10 cellular contexts compared by ENCODE assay signal in the genomic region with DNA sequence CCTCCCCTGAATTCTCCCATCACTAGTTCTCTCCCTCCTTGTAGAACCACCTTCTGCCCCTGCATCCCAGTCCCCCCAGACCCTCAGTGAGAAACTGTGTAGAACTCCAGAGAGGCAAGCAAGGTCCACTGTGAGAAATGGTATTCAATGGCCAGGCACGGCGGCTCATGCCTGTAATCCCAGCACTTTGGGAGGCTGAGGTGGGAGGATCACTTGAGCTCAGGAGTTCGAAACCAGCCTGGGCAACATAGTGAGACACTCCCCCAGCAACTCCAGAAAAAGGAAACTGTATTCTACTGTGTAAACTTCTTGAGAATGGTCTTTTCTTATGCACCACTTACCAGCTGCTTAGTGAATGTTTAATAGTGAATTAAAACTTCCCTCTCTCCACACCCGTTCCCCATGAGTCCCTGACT. TPM values are rescaled to one million over a fixed set of nuclear protein-coding genes. Genes with fewer than 3 reads are reported as not detected.
DNase-seq lines count a peak whose midpoint lies in the region; ATAC-seq lines count a peak whose summit lies in the region.
"Had no signal": no experiment of that assay in that cellular context is flagged by ENCODE, and none has a peak within 500 bp of the region (broad histone marks: within the 10 kb centered on the region; RNA-seq: fewer than 3 reads in every experiment).

No MANE protein-coding gene starts in this region.

- peaks cover 3% of the 10 kb centered on the region for H3K27me3 Mint-ChIP-seq in activated naive CD4-positive, alpha-beta T cell treated with anti-CD3 and anti-CD28 coated beads for 36 hours (ENCODE audit: low read depth)
- peaks cover 42% of the 10 kb centered on the region for H3K27me3 Mint-ChIP-seq in activated naive CD4-positive, alpha-beta T cell treated with anti-CD3 and anti-CD28 coated beads, Interleukin-2, amount 10 ng/mL, durations not matched to agents 7 days and 5 days
- H3K27me3 Mint-ChIP-seq in stimulated activated naive CD8-positive, alpha-beta T cell treated with anti-CD3 and anti-CD28 coated beads, Interleukin-15, amount 100 ng/mL, for 72 hours = no peaks in the 10 kb centered on the region

- intact Hi-C loops in activated naive CD4-positive, alpha-beta T cell treated with anti-CD3 and anti-CD28 coated beads for 36 hours (cut with micrococcal nuclease) = loop anchor here (1.0 kb wide), 1 partner anchor 8 kb away; a partner anchor contains a TSS

- no peaks in the 10 kb centered on the region for H3K36me3 Mint-ChIP-seq in activated naive CD4-positive, alpha-beta T cell treated with anti-CD3 and anti-CD28 coated beads for 36 hours (ENCODE audit: low read depth)
- H3K36me3 Mint-ChIP-seq in activated naive CD4-positive, alpha-beta T cell treated with anti-CD3 and anti-CD28 coated beads, Interleukin-2, amount 10 ng/mL, durations not matched to agents 7 days and 5 days = no peaks in the 10 kb centered on the region

- H3K9me3 Mint-ChIP-seq in activated naive CD4-positive, alpha-beta T cell treated with anti-CD3 and anti-CD28 coated beads for 36 hours = peaks cover 16% of the 10 kb centered on the region
- peaks cover 17% of the 10 kb centered on the region for H3K9me3 Mint-ChIP-seq in activated naive CD4-positive, alpha-beta T cell treated with anti-CD3 and anti-CD28 coated beads, Interleukin-2, amount 10 ng/mL, durations not matched to agents 7 days and 5 days
- H3K9me3 Mint-ChIP-seq in stimulated activated naive CD8-positive, alpha-beta T cell treated with anti-CD3 and anti-CD28 coated beads, Interleukin-15, amount 100 ng/mL, for 72 hours = peaks cover 13 to 18% of the 10 kb centered on the region in 2 donors

- H3K27ac Mint-ChIP-seq in activated naive CD4-positive, alpha-beta T cell treated with anti-CD3 and anti-CD28 coated beads for 36 hours = peak overlapping the region; percentile 78
- no peak overlapping the region for H3K27ac Mint-ChIP-seq in activated naive CD4-positive, alpha-beta T cell treated with anti-CD3 and anti-CD28 coated beads, Interleukin-2, amount 10 ng/mL, durations not matched to agents 7 days and 5 days
- peak overlapping the region; percentile 22 to 57 for H3K27ac Mint-ChIP-seq in stimulated activated naive CD8-positive, alpha-beta T cell treated with anti-CD3 and anti-CD28 coated beads, Interleukin-15, amount 100 ng/mL, for 72 hours
- H3K27ac Mint-ChIP-seq: GM23338 had no signal

- peaks cover 31% of the 10 kb centered on the region for H3K4me1 Mint-ChIP-seq in activated naive CD4-positive, alpha-beta T cell treated with anti-CD3 and anti-CD28 coated beads for 36 hours (ENCODE audit: low read depth)
- H3K4me1 Mint-ChIP-seq in activated naive CD4-positive, alpha-beta T cell treated with anti-CD3 and anti-CD28 coated beads, Interleukin-2, amount 10 ng/mL, durations not matched to agents 7 days and 5 days = peaks cover 30% of the 10 kb centered on the region
- H3K4me1 Mint-ChIP-seq in stimulated activated naive CD8-positive, alpha-beta T cell treated with anti-CD3 and anti-CD28 coated beads, Interleukin-15, amount 100 ng/mL, for 72 hours = peaks cover 37% of the 10 kb centered on the region
- H3K4me1 Mint-ChIP-seq: GM23338 had no signal

- peak overlapping the region; percentile 30 for H3K4me3 Mint-ChIP-seq in activated naive CD4-positive, alpha-beta T cell treated with anti-CD3 and anti-CD28 coated beads for 36 hours
- no peak overlapping the region for H3K4me3 Mint-ChIP-seq in activated naive CD4-positive, alpha-beta T cell treated with anti-CD3 and anti-CD28 coated beads, Interleukin-2, amount 10 ng/mL, durations not matched to agents 7 days and 5 days
- H3K4me3 Mint-ChIP-seq in stimulated activated naive CD8-positive, alpha-beta T cell treated with anti-CD3 and anti-CD28 coated beads, Interleukin-15, amount 100 ng/mL, for 72 hours = peak overlapping the region; percentile 66 to 71
- H3K4me3 Mint-ChIP-seq: GM23338 had no signal

- no peak for DNase-seq in activated naive CD4-positive, alpha-beta T cell treated with anti-CD3 and anti-CD28 coated beads for 36 hours
- DNase-seq in activated naive CD4-positive, alpha-beta T cell treated with anti-CD3 and anti-CD28 coated beads, Interleukin-2, amount 10 ng/mL, durations not matched to agents 7 days and 5 days = no peak
- DNase-seq in MV-4-11 (lab: John Stamatoyannopoulos, UW) (peak; percentile 42), kidney tubule cell (ENCODE audit: low spot score) (no peak), OCI-M2 (lab: John Stamatoyannopoulos, UW; ENCODE audit: unreplicated experiment) (no peak)
- no peak for DNase-seq in stimulated activated naive CD8-positive, alpha-beta T cell treated with anti-CD3 and anti-CD28 coated beads, Interleukin-15, amount 100 ng/mL, for 72 hours
- DNase-seq in stimulated activated naive CD4-positive, alpha-beta T cell (lab: John Stamatoyannopoulos, UW) = no peak
- DNase-seq: cerebellar nuclear complex had no signal

- CTCF ChIA-PET in activated naive CD4-positive, alpha-beta T cell treated with anti-CD3 and anti-CD28 coated beads for 36 hours (lab: Charles Lee) = interaction anchor here (0.6 to 1.9 kb wide), 7 partner anchors 19 to 676 kb away, joined by 3 to 10 read pairs (median 5); no protein-coding TSS in a partner anchor
- CTCF ChIA-PET in activated naive CD4-positive, alpha-beta T cell treated with anti-CD3 and anti-CD28 coated beads, Interleukin-2, amount 10 ng/mL, durations not matched to agents 7 days and 5 days (lab: Charles Lee) = interaction anchor here (0.8 to 1.9 kb wide), 3 partner anchors 32 to 1516 kb away, joined by 3 to 7 read pairs (median 3); no protein-coding TSS in a partner anchor

- peak; percentile 3 for ATAC-seq in HG02852 (IDR thresholded peaks at IDR 0.05; ENCODE audit: unreplicated experiment)
- no peak for ATAC-seq in stimulated activated naive CD8-positive, alpha-beta T cell treated with anti-CD3 and anti-CD28 coated beads, Interleukin-15, amount 100 ng/mL, for 72 hours
- ATAC-seq: GM23338 had no signal

RNA-seq across cellular contexts. Expression of a gene that starts 8.2 kb away (rescaled TPM):
- 10 to 100 TPM; 11.9 to 13.8 TPM for total RNA-seq in activated naive CD4-positive, alpha-beta T cell treated with anti-CD3 and anti-CD28 coated beads for 36 hours
